1 cellular context compared by ENCODE assay signal in the genomic region with DNA sequence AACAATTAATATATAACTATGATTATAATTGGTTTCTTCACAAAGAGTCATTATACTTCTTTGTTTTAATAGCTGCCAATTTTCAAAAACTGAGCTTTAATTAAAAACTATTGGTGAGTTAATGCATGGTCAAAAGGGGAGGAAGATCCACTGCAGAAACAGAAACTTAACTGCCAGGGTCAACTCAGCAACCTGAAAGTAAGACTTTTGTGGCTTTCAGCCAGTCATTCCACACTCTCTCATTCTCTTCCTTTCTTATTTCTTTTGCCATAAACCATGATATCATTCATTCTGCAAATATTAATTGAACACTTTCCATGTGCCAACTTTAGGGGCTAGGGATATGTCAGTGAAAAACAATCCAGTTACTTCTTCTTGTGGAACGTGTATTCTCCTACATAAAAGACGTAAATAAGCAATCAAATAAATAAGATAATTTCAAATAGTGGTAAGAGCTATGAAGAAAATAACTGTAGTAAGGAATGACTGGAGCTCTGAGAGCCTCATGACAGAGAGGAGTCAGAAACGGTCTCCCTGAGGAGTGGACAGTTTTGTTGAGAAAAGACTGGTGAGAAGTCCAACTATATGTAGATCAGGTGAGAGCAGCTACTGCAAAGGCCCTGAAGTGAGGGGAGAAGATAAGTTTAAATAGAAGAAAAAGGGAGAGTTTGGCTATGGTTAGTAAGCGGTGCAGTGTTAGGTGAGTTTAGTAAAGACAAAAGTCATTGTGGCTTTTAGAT.
TF ChIP-seq lines count a peak whose summit lies in the region.

No MANE protein-coding gene starts in this region.

TF ChIP-seq in GM12878, 131 proteins besides CTCF, POLR2A, EP300 and RAD21 (continued from another document):
- TF ChIP-seq, protein P1, sequence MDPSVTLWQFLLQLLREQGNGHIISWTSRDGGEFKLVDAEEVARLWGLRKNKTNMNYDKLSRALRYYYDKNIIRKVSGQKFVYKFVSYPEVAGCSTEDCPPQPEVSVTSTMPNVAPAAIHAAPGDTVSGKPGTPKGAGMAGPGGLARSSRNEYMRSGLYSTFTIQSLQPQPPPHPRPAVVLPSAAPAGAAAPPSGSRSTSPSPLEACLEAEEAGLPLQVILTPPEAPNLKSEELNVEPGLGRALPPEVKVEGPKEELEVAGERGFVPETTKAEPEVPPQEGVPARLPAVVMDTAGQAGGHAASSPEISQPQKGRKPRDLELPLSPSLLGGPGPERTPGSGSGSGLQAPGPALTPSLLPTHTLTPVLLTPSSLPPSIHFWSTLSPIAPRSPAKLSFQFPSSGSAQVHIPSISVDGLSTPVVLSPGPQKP (IDR thresholded peaks at IDR 0.05; ENCODE audit: low read depth, low read length): no peak
- TF ChIP-seq MXI1 (IDR thresholded peaks at IDR 0.05; ENCODE audit: low read depth, low read length) (no peak), MEF2A (IDR thresholded peaks at IDR 0.05; ENCODE audit: insufficient read depth, low read depth, low read length) (no peak), MTA2 (IDR thresholded peaks at IDR 0.05; ENCODE audit: low read depth) (peak; percentile 76), JUNB (IDR thresholded peaks at IDR 0.05) (peak; percentile 69), IRF4 (IDR thresholded peaks at IDR 0.05; ENCODE audit: low read depth, low read length) (0 out of 2 replicates have a peak, but pooled peaks have one; percentile 23)
